In genomic region chr16:19067349-19068236, GRCh38 we compare ENCODE assay signal across 8 cellular contexts. TPM values are rescaled to one million over a fixed set of nuclear protein-coding genes. Genes with fewer than 3 reads are reported as not detected.
A peak's percentile ranks its signal among the peaks of the same experiment; 100 is the strongest.
DNase-seq lines count a peak whose midpoint lies in the region; TF ChIP-seq lines count a peak whose summit lies in the region.

COQ7 (plus strand) TSS chr16:19067614; CDS start chr16:19067665, 51 bp downstream.

- CTCF ChIA-PET in activated naive CD4-positive, alpha-beta T cell treated with anti-CD3 and anti-CD28 coated beads for 36 hours (lab: Charles Lee): interaction anchor here (1.8 kb wide), 1 partner anchor 18 kb away, joined by 9 read pairs; no protein-coding TSS in a partner anchor

- H3K27ac Mint-ChIP-seq in activated naive CD4-positive, alpha-beta T cell treated with anti-CD3 and anti-CD28 coated beads for 36 hours: peak within 1 kb of the TSS; percentile 92

- H3K4me1 ChIP-seq in neuron (ENCODE audit: insufficient read depth, low read length) (peaks cover 9% of the 10 kb centered on the region), subcutaneous abdominal adipose tissue (ENCODE audit: control insufficient read depth in 5 of 5, insufficient read depth in 5 of 5, low read length in 5 of 5) (peaks cover 0 to 25% (median 19%) of the 10 kb centered on the region in 5 donors)

- H3K27me3 ChIP-seq in neuron (ENCODE audit: insufficient read depth, low read length) (no peaks in the 10 kb centered on the region), subcutaneous abdominal adipose tissue (ENCODE audit: control insufficient read depth in 5 of 5, insufficient read depth in 4 of 5, low read length in 5 of 5) (no peaks in the 10 kb centered on the region)

- peaks cover 8% of the 10 kb centered on the region for H3K4me1 Mint-ChIP-seq in activated naive CD4-positive, alpha-beta T cell treated with anti-CD3 and anti-CD28 coated beads for 36 hours (ENCODE audit: low read depth)

- H3K27me3 Mint-ChIP-seq in activated naive CD4-positive, alpha-beta T cell treated with anti-CD3 and anti-CD28 coated beads for 36 hours (ENCODE audit: low read depth): no peaks in the 10 kb centered on the region

- peak within 1 kb of the TSS; percentile 100 for H3K27ac ChIP-seq in subcutaneous abdominal adipose tissue (ENCODE audit: low read depth, low read length)

- peak within 1 kb of the TSS; percentile 92 to 100 (median 98) for H3K9ac ChIP-seq in subcutaneous abdominal adipose tissue (ENCODE audit: low read length in 5 of 5)

- H3K4me3 Mint-ChIP-seq in activated naive CD4-positive, alpha-beta T cell treated with anti-CD3 and anti-CD28 coated beads for 36 hours: peak within 1 kb of the TSS; percentile 89

- H3K36me3 Mint-ChIP-seq in activated naive CD4-positive, alpha-beta T cell treated with anti-CD3 and anti-CD28 coated beads for 36 hours (ENCODE audit: low read depth): peaks cover 2% of the 10 kb centered on the region

- H2AFZ ChIP-seq in neuron (ENCODE audit: low read depth, low read length): peak within 1 kb of the TSS; percentile 89

- H3K4me3 ChIP-seq in HFF-Myc (replicated peaks; ENCODE audit: low read depth, low read length): peak within 1 kb of the TSS; percentile 85
- peak within 1 kb of the TSS; percentile 87 for H3K4me3 ChIP-seq in neuron (ENCODE audit: low read length)
- H3K4me3 ChIP-seq in subcutaneous abdominal adipose tissue (ENCODE audit: low read depth in 1 of 5, low read length in 5 of 5): peak within 1 kb of the TSS; percentile 92 to 97 (median 93)

- DNase-seq in GF-D8 (lab: John Stamatoyannopoulos, UW) (peak; percentile 98), HFF-Myc (ENCODE audit: extremely low read depth, low read depth) (peak; percentile 99), NAMALWA (ENCODE audit: low spot score) (peak; percentile 100), SK-N-DZ (ENCODE audit: low spot score) (peak; percentile 100), foreskin melanocyte (peak; percentile 99)
- DNase-seq in activated naive CD4-positive, alpha-beta T cell treated with anti-CD3 and anti-CD28 coated beads for 36 hours: peak; percentile 99

- intact Hi-C loops in activated naive CD4-positive, alpha-beta T cell treated with anti-CD3 and anti-CD28 coated beads for 36 hours (cut with micrococcal nuclease): loop anchor here (1.0 to 10.0 kb wide), 7 partner anchors 141 to 1667 kb away; partner anchors contain the start of genes ARL6IP1, CCP110, IQCK and KNOP1

- TF ChIP-seq CTCF in HFF-Myc (IDR thresholded peaks at IDR 0.05; ENCODE audit: low read depth, low read length, missing control alignments): no peak

- H3K9me3 ChIP-seq in neuron (ENCODE audit: low read length) (no peaks in the 10 kb centered on the region), subcutaneous abdominal adipose tissue (ENCODE audit: control insufficient read depth in 5 of 5, low read length in 5 of 5) (no peaks in the 10 kb centered on the region)

- H3K36me3 ChIP-seq in neuron (ENCODE audit: insufficient read depth, low read length) (peaks cover 6% of the 10 kb centered on the region), subcutaneous abdominal adipose tissue (ENCODE audit: control insufficient read depth in 5 of 5, insufficient read depth in 5 of 5, low read length in 5 of 5) (peaks cover 0 to 12% (median 3%) of the 10 kb centered on the region in 5 donors)

- no peaks in the 10 kb centered on the region for H3K9me3 Mint-ChIP-seq in activated naive CD4-positive, alpha-beta T cell treated with anti-CD3 and anti-CD28 coated beads for 36 hours

RNA-seq across cellular contexts. Expression of gene COQ7, which starts in this region (rescaled TPM):
- polyA plus RNA-seq in SK-N-DZ (2014; cell fraction: cytosol; rRNA removed): 35.5 and 42.3 TPM in 2 replicates
- polyA plus RNA-seq in SK-N-DZ (2014; cell fraction: nucleus; rRNA removed): 16.7 and 21.2 TPM in 2 replicates
- total RNA-seq in activated naive CD4-positive, alpha-beta T cell treated with anti-CD3 and anti-CD28 coated beads for 36 hours: 10 to 100 TPM; 16.4 to 21.3 TPM

Comparison
In these comparisons a context has a peak if more than half of its experiments do, and no peak if none do; other contexts are left out.
1. Peak in every context shown above with its lines: DNase-seq, H3K4me3 ChIP-seq and H3K27ac ChIP-seq.